ENCODE assay signal across 34 cellular contexts in genomic region chr7:123169065-123169464, GRCh38. TPM values are rescaled to one million over a fixed set of nuclear protein-coding genes. Genes with fewer than 3 reads are reported as not detected.
"Had no signal": no experiment of that assay in that cellular context is flagged by ENCODE, and none has a peak within 500 bp of the region (broad histone marks: within the 10 kb centered on the region; RNA-seq: fewer than 3 reads in every experiment).

No MANE protein-coding gene starts in this region.

- H3K9me3 ChIP-seq: adrenal gland, body of pancreas, esophagus muscularis mucosa, gastrocnemius medialis, heart left ventricle had no signal

- H3K4me1 ChIP-seq: adrenal gland, body of pancreas, esophagus muscularis mucosa, foreskin keratinocyte, gastrocnemius medialis, heart left ventricle had no signal

- FAIRE-seq: colon had no signal

- ATAC-seq: activated CD4-positive, alpha-beta T cell treated with anti-CD3 and anti-CD28 coated beads for 36 hours; activated CD8-positive, alpha-beta memory T cell treated with anti-CD3 and anti-CD28 coated beads, Interleukin-2, amount 10 ng/mL, durations not matched to agents 7 days and 5 days; activated CD8-positive, alpha-beta T cell treated with anti-CD3 and anti-CD28 coated beads, Interleukin-2, amount 10 ng/mL, durations not matched to agents 7 days and 5 days; activated naive CD8-positive, alpha-beta T cell treated with anti-CD3 and anti-CD28 coated beads, Interleukin-2, amount 50 U/mL, for 24 hours; body of pancreas; effector memory CD8-positive, alpha-beta T cell; foreskin keratinocyte; gastrocnemius medialis; heart left ventricle; T-helper 17 cell had no signal

- H3K27ac ChIP-seq: adrenal gland, body of pancreas, esophagus muscularis mucosa, foreskin keratinocyte, gastrocnemius medialis, heart left ventricle had no signal

- DNase-seq: activated CD4-positive, alpha-beta memory T cell treated with anti-CD3 and anti-CD28 coated beads for 36 hours; activated CD4-positive, alpha-beta T cell treated with anti-CD3 and anti-CD28 coated beads for 36 hours; activated CD4-positive, alpha-beta T cell treated with anti-CD3 and anti-CD28 coated beads, Interleukin-2, amount 10 ng/mL, durations not matched to agents 24 days and 14 days; activated CD4-positive, CD25-positive, alpha-beta regulatory T cell; activated CD4-positive, CD25-positive, alpha-beta regulatory T cell treated with anti-CD3 and anti-CD28 coated beads, Interleukin-2, amount 50 U/mL, for 72 hours; activated CD8-positive, alpha-beta memory T cell treated with anti-CD3 and anti-CD28 coated beads, Interleukin-2, amount 10 ng/mL, durations not matched to agents 7 days and 5 days; activated CD8-positive, alpha-beta memory T cell treated with anti-CD3 and anti-CD28 coated beads, Interleukin-2, amount 50 U/mL, for 4 hours; activated CD8-positive, alpha-beta T cell treated with anti-CD3 and anti-CD28 coated beads, Interleukin-2, amount 10 ng/mL, durations not matched to agents 7 days and 5 days; activated effector memory CD4-positive, alpha-beta T cell treated with anti-CD3 and anti-CD28 coated beads, Interleukin-2, amount 50 U/mL, for 16 hours; activated naive CD4-positive, alpha-beta T cell treated with anti-CD3 and anti-CD28 coated beads for 36 hours; activated naive CD8-positive, alpha-beta T cell treated with anti-CD3 and anti-CD28 coated beads for 36 hours; activated naive CD8-positive, alpha-beta T cell treated with anti-CD3 and anti-CD28 coated beads, Interleukin-2, amount 50 U/mL, for 24 hours; activated T-cell treated with anti-CD3 and anti-CD28 coated beads, Interleukin-2, amount 50 U/mL, for 1 hour; activated T-cell treated with anti-CD3 and anti-CD28 coated beads, Interleukin-2, amount 50 U/mL, for 48 hours; adrenal gland; amygdala; aorta; body of pancreas; caudate nucleus; cortex of kidney; dermis blood vessel endothelial cell; effector CD4-positive, alpha-beta T cell; effector memory CD8-positive, alpha-beta T cell; erythroblast; foreskin keratinocyte; gastrocnemius medialis; glutamatergic neuron; heart left ventricle; T-helper 17 cell had no signal

- H3K36me3 ChIP-seq: adrenal gland, esophagus muscularis mucosa, gastrocnemius medialis, heart left ventricle had no signal

- H3K4me3 ChIP-seq: adrenal gland, body of pancreas, esophagus muscularis mucosa, gastrocnemius medialis, heart left ventricle had no signal

- H3K27me3 ChIP-seq: adrenal gland, body of pancreas, esophagus muscularis mucosa, foreskin keratinocyte, gastrocnemius medialis had no signal

RNA-seq across cellular contexts. Expression of gene SLC13A1, which starts 30.7 kb away (rescaled TPM):
- total RNA-seq: activated CD4-positive, alpha-beta memory T cell treated with anti-CD3 and anti-CD28 coated beads for 36 hours; activated CD4-positive, alpha-beta T cell treated with anti-CD3 and anti-CD28 coated beads for 36 hours; activated CD4-positive, alpha-beta T cell treated with anti-CD3 and anti-CD28 coated beads, Interleukin-2, amount 10 ng/mL, durations not matched to agents 24 days and 14 days; activated CD8-positive, alpha-beta memory T cell treated with anti-CD3 and anti-CD28 coated beads for 36 hours; activated CD8-positive, alpha-beta memory T cell treated with anti-CD3 and anti-CD28 coated beads, Interleukin-2, amount 10 ng/mL, durations not matched to agents 7 days and 5 days; activated CD8-positive, alpha-beta T cell treated with anti-CD3 and anti-CD28 coated beads, Interleukin-2, amount 10 ng/mL, durations not matched to agents 7 days and 5 days; activated naive CD4-positive, alpha-beta T cell treated with anti-CD3 and anti-CD28 coated beads for 36 hours; activated naive CD8-positive, alpha-beta T cell treated with anti-CD3 and anti-CD28 coated beads for 36 hours; activated T-helper 2 cell treated with anti-CD3 and anti-CD28 coated beads, Interferon-gamma antibody, Interleukin-2, Interleukin-4, amounts not matched to agents 10 μg/mL and 5 μg/mL and 100 μg/mL, durations not matched to agents 14 hours and 24 hours and 36 hours; adrenal gland; aorta; chondrocyte; dermis blood vessel endothelial cell; foreskin keratinocyte; gastrocnemius medialis; heart left ventricle; T-helper 17 cell had no signal
- polyA plus RNA-seq: adrenal gland, aorta, foreskin keratinocyte, heart left ventricle had no signal
